In the genomic region with DNA sequence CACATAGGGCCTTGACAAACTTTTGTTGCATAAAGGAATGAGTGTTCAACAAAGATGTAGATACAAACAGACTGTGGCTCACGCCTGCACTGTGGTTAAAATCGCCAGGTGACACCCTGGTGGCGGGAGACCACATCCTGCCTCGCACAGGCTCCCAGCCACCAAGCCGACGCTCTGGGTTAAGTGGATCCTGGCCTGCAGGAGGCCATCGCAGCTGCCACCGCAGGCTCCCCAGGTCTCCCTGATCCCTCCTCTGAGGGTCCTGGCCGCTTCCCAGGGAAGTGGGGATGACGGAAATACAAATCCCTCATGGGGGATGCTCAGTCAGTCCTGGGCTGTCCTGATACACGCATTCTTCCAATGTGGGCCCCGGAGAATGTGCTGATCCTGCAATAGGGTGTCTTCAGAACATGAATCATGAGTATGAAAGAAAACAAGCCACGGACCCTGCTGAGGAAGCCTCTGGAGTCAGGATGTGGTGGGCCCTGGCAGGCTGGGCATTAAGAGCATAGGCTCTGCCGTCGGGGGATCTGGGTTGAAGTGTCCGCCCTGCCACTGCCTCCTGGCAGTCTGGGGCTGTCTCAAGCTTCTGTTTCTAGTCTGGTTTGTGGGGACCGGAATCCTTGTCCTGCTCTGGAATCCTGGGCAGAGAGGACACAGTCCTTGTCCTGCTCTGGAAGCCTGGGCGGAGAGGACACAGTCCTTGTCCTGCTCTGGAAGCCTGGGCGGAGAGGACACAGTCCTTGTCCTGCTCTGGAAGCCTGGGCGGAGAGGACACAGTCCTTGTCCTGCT, we compare ENCODE assay signal across 9 cellular contexts.
DNase-seq lines count a peak whose midpoint lies in the region; ATAC-seq and TF ChIP-seq lines count a peak whose summit lies in the region.
"Had no signal": no experiment of that assay in that cellular context is flagged by ENCODE, and none has a peak within 500 bp of the region (broad histone marks: within the 10 kb centered on the region; RNA-seq: fewer than 3 reads in every experiment).

No MANE protein-coding gene starts in this region.

- no peak overlapping the region for H3K4me3 ChIP-seq in choroid plexus epithelial cell (ENCODE audit: low read depth, low read length)
- H3K4me3 ChIP-seq: ovary had no signal

- TF ChIP-seq CTCF in choroid plexus epithelial cell (conservative IDR thresholded peaks at IDR 0.05; ENCODE audit: low read depth, low read length) = no peak

- peak; percentile 88 for DNase-seq in choroid plexus epithelial cell (ENCODE audit: low read depth)
- DNase-seq in stimulated activated CD8-positive, alpha-beta memory T cell treated with anti-CD3 and anti-CD28 coated beads, Interleukin-4, amount 100 ng/mL, for 48 hours = peak; percentile 82
- DNase-seq in foreskin melanocyte = no peak
- no peak for DNase-seq in Kasumi-1 (lab: John Stamatoyannopoulos, UW)
- no peak for DNase-seq in SHP77 treated with DMSO at 0.1 percent for 48 hours (lab: John Stamatoyannopoulos, UW)

- ATAC-seq in GM19324 (IDR thresholded peaks at IDR 0.05; ENCODE audit: low FRiP score, unreplicated experiment) (peak; percentile 52), HG03280 (IDR thresholded peaks at IDR 0.05; ENCODE audit: unreplicated experiment) (peak; percentile 80)
- ATAC-seq in activated CD4-positive, CD25-positive, alpha-beta regulatory T cell treated with anti-CD3 and anti-CD28 coated beads, Interleukin-2, amount 50 U/mL, for 24 hours = peak; percentile 94

Comparison
In these comparisons a context has a peak if more than half of its experiments do, and no peak if none do; other contexts are left out.
1. DNase-seq: peak in choroid plexus epithelial cell (single experiment) and stimulated activated CD8-positive, alpha-beta memory T cell treated with anti-CD3 and anti-CD28 coated beads, Interleukin-4, amount 100 ng/mL, for 48 hours (single experiment); none in foreskin melanocyte (single experiment), Kasumi-1 (0 of 2) and SHP77 treated with DMSO at 0.1 percent for 48 hours (single experiment).
2. Peak in every context shown above with its lines, with median percentiles within 50 percentile points of each other: ATAC-seq.